Comparison of ENCODE assay signal across 23 cellular contexts in the genomic region with DNA sequence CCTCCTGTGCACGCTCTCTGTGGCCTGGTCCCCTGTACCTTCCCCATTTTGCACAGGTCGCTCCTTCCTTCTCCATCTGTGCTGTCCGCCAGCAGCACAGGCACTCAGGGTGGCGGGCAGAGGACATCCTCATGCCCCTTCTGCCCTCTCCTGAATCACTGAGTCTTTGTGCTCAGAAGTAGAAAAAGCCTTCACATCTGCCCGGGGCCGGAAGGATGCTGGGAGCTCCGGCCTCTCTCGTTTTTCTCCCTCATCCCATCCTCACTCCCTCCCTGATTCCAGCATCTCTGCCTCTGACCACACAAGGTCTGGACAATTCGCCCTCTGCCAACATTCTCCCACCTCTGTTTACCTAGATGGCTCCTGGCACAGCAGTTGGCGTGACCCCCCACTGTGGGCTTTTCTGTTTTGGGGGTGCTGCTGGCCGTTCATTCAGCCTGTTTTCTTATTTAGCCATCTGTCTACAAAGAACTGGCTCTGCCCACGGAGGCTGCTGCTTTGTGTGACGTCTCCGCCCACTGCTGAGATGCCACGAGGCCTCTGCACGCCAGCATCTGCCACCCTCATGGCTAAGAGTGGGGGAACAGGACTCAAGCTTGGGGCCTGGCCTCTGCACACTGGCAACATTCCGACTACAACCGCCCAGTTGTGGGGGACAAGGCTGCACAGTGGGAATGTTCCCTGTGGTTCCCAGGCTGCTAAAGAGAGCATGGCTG.
DNase-seq lines count a peak whose midpoint lies in the region; ATAC-seq lines count a peak whose summit lies in the region.
"Had no signal": no experiment of that assay in that cellular context is flagged by ENCODE, and none has a peak within 500 bp of the region (broad histone marks: within the 10 kb centered on the region; RNA-seq: fewer than 3 reads in every experiment).

No MANE protein-coding gene starts in this region.

- no peak for ATAC-seq in GM18517 (IDR thresholded peaks at IDR 0.05; ENCODE audit: unreplicated experiment)
- ATAC-seq: activated CD8-positive, alpha-beta T cell treated with anti-CD3 and anti-CD28 coated beads for 36 hours; activated naive CD8-positive, alpha-beta T cell treated with anti-CD3 and anti-CD28 coated beads, Interleukin-2, amount 50 U/mL, for 24 hours; HCT116; K562; left lung; Right ventricle myocardium inferior had no signal

- H3K27ac ChIP-seq in angular gyrus (ENCODE audit: low read depth, low read length) = peak overlapping the region; percentile 93
- H3K27ac ChIP-seq: breast epithelium, heart left ventricle, left lung had no signal

- intact Hi-C loops in posterior cingulate gyrus (cut with DNase I) = loop anchor here (1.0 kb wide), 1 partner anchor 37 kb away; the partner anchor contains the start of gene SEC14L5

- DNase-seq in C1 segment of cervical spinal cord (lab: John Stamatoyannopoulos, UW) (peak in 11 of 14 donors; percentile 7 to 72 (median 40)), inferior parietal cortex (ENCODE audit: extremely low spot score) (peak; percentile 67), posterior cingulate gyrus (peak; percentile 61 to 97 (median 78)), HuH-7.5 (ENCODE audit: low spot score) (no peak), NCI-H2081 treated with DMSO at 0.1 percent for 48 hours (lab: John Stamatoyannopoulos, UW) (no peak)
- no peak for DNase-seq in stimulated activated CD4-positive, alpha-beta T cell treated with anti-CD3 and anti-CD28 coated beads, Interleukin-12 subunit alpha, Interleukin-12 subunit beta, amount 100 ng/mL, for 4 hours
- DNase-seq: activated B cell treated with CpG ODN at 0.5 μM for 24 hours; activated CD8-positive, alpha-beta T cell treated with anti-CD3 and anti-CD28 coated beads for 36 hours; activated effector memory CD4-positive, alpha-beta T cell treated with anti-CD3 and anti-CD28 coated beads, Interleukin-2, amount 50 U/mL, for 16 hours; activated naive CD8-positive, alpha-beta T cell treated with anti-CD3 and anti-CD28 coated beads, Interleukin-2, amount 50 U/mL, for 24 hours; activated T-cell treated with anti-CD3 and anti-CD28 coated beads for 4 hours; left lung; MM.1S; NCI-H1694; NCI-H774; stimulated activated CD4-positive, alpha-beta T cell treated with anti-CD3 and anti-CD28 coated beads, Interleukin-4, amount 100 ng/mL, for 24 hours had no signal

Comparison
In these comparisons a context has a peak if more than half of its experiments do, and no peak if none do; other contexts are left out.
1. DNase-seq: peak in C1 segment of cervical spinal cord (11 of 14), inferior parietal cortex (single experiment) and posterior cingulate gyrus (10 of 10); none in HuH-7.5 (single experiment), NCI-H2081 treated with DMSO at 0.1 percent for 48 hours (single experiment) and stimulated activated CD4-positive, alpha-beta T cell treated with anti-CD3 and anti-CD28 coated beads, Interleukin-12 subunit alpha, Interleukin-12 subunit beta, amount 100 ng/mL, for 4 hours (single experiment).